In the genomic region with DNA sequence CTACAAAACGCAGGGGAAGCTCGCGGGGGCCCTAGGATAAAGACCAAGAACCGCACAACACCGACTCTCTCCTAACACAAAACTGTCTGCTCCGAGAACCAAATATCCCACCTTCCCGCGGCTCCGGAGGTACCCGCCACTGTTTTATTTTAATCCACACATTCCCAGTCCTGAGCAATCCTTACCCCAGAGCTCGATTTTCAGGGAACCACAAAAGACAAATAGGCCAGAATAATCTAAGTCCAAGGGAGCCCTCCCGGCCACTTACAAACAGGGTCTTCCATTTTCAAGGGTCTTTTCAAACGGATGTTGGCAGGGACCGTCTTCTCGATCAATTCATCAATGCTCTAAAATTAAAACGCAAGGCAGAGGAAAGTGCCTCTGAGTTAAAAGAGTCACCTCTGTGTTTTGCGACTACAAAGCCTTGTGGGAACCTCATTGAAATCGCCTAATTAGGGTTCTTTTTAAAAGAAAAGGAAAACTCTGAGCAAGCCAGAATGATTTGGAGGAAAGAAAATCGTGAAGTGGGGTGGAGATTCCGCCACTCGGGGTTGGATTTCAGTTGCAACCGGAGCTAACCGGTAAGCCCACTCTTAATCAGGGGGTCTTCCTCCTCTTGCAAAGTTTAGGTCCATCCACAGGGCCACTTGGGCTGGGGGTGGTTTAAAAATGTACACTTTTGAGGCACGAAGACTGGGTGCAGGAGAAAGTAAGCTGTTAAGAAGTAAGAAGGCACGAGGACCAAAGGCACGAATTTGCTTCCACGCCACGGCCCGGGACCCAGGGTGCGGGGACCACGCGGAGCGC, we compare ENCODE assay signal across 9 cellular contexts. TPM values are rescaled to one million over a fixed set of nuclear protein-coding genes. Genes with fewer than 3 reads are reported as not detected.
DNase-seq lines count a peak whose midpoint lies in the region; ATAC-seq and TF ChIP-seq lines count a peak whose summit lies in the region.
"Had no signal": no experiment of that assay in that cellular context is flagged by ENCODE, and none has a peak within 500 bp of the region (broad histone marks: within the 10 kb centered on the region; RNA-seq: fewer than 3 reads in every experiment).

No MANE protein-coding gene starts in this region.

- peaks cover 14% of the 10 kb centered on the region for H3K4me1 Mint-ChIP-seq in type B pancreatic cell (ENCODE audit: unreplicated experiment)

- no peak overlapping the region for H2AK5ac ChIP-seq in mesenchymal stem cell (ENCODE audit: low read length, severe bottlenecking)

- no peak overlapping the region for H3K23ac ChIP-seq in mesenchymal stem cell (ENCODE audit: low read length in 2 of 2)

- H3K4ac ChIP-seq in mesenchymal stem cell (ENCODE audit: low read depth in 1 of 2, low read length in 2 of 2), result no peak overlapping the region

- H3K9me3 ChIP-seq in heart left ventricle (no peaks in the 10 kb centered on the region), adipocyte (ENCODE audit: control insufficient read depth, low read length) (no peaks in the 10 kb centered on the region), mesenchymal stem cell (ENCODE audit: control insufficient read depth, low read length) (no peaks in the 10 kb centered on the region)
- H3K9me3 ChIP-seq: SJCRH30 had no signal

- no peak for DNase-seq in heart left ventricle
- no peak for DNase-seq in Right ventricle myocardium inferior (ENCODE audit: missing footprints)
- DNase-seq in adipocyte (ENCODE audit: low read depth), result peak; percentile 11
- DNase-seq in mesenchymal stem cell, result no peak
- no peak for DNase-seq in type B pancreatic cell (ENCODE audit: extremely low spot score, unreplicated experiment)
- no peak for DNase-seq in T1000 (lab: John Stamatoyannopoulos, UW)
- DNase-seq in DMS79 (lab: John Stamatoyannopoulos, UW), result no peak
- DNase-seq: SJCRH30 had no signal

- no peak for TF ChIP-seq POLR2A in heart left ventricle (IDR thresholded peaks at IDR 0.05)

- no peaks in the 10 kb centered on the region for H3K79me1 ChIP-seq in mesenchymal stem cell (replicated peaks; ENCODE audit: low read length, poor library complexity, severe bottlenecking)

- peak overlapping the region; percentile 8 for H3K27ac Mint-ChIP-seq in type B pancreatic cell

- no peaks in the 10 kb centered on the region for H3K36me3 Mint-ChIP-seq in type B pancreatic cell

- intact Hi-C loops in heart left ventricle (cut with DNase I) (no loop called here), Right ventricle myocardium inferior (cut with DNase I) (no loop called here)

- no peaks in the 10 kb centered on the region for H3K9me3 Mint-ChIP-seq in type B pancreatic cell

- no peak for ATAC-seq in heart left ventricle
- ATAC-seq in Right ventricle myocardium inferior, result no peak
- no peak for ATAC-seq in HG03196 (IDR thresholded peaks at IDR 0.05; ENCODE audit: unreplicated experiment)

- 2 to 6% (median 4%) methylated on average over 33 of the region's 33 CpGs for WGBS in heart left ventricle, 4 donors
- WGBS in mesenchymal stem cell, result 4% methylated on average over 33 of the region's 33 CpGs

- H3K9ac ChIP-seq in adipocyte (ENCODE audit: low read length) (no peak overlapping the region), mesenchymal stem cell (ENCODE audit: low read length) (no peak overlapping the region)

- no peaks in the 10 kb centered on the region for H3K36me3 ChIP-seq in heart left ventricle
- H3K36me3 ChIP-seq in adipocyte (ENCODE audit: control insufficient read depth, insufficient read depth, low read length, severe bottlenecking), result no peaks in the 10 kb centered on the region
- no peaks in the 10 kb centered on the region for H3K36me3 ChIP-seq in mesenchymal stem cell (ENCODE audit: control insufficient read depth in 1 of 2, insufficient read depth in 2 of 2, low read depth in 1 of 2, low read length in 2 of 2)
- H3K36me3 ChIP-seq: SJCRH30 had no signal

- peak overlapping the region; percentile 88 for H3K4me3 Mint-ChIP-seq in type B pancreatic cell

- H2BK12ac ChIP-seq in mesenchymal stem cell (ENCODE audit: low read length in 2 of 2), result no peak overlapping the region

- no peak overlapping the region for H4K91ac ChIP-seq in mesenchymal stem cell (ENCODE audit: low read length)

- H3K4me3 ChIP-seq in heart left ventricle, result peak overlapping the region; percentile 23 to 58 (median 46)
- H3K4me3 ChIP-seq in adipocyte (ENCODE audit: low read length), result no peak overlapping the region
- H3K4me3 ChIP-seq in mesenchymal stem cell (ENCODE audit: insufficient read depth in 1 of 2, low read depth in 1 of 2, low read length in 2 of 2), result peak overlapping the region in 1 of 2 experiments; percentile 65
- H3K4me3 ChIP-seq: SJCRH30 had no signal

- H3K18ac ChIP-seq in mesenchymal stem cell (ENCODE audit: low read depth in 1 of 2, low read length in 2 of 2), result no peak overlapping the region

- H2AFZ ChIP-seq in mesenchymal stem cell (ENCODE audit: low read depth, low read length), result no peak overlapping the region

- peaks cover 87% of the 10 kb centered on the region for H3K27me3 Mint-ChIP-seq in type B pancreatic cell

- H4K8ac ChIP-seq in mesenchymal stem cell (ENCODE audit: low read length), result no peak overlapping the region

- no peak overlapping the region for H2BK5ac ChIP-seq in mesenchymal stem cell (ENCODE audit: low read depth, low read length, poor library complexity, severe bottlenecking)

- TF ChIP-seq CTCF in heart left ventricle (IDR thresholded peaks at IDR 0.05) (no peak), type B pancreatic cell (conservative IDR thresholded peaks at IDR 0.05) (no peak)

- H3K4me1 ChIP-seq in heart left ventricle (peaks cover 0 to 22% (median 13%) of the 10 kb centered on the region in 12 donors), adipocyte (ENCODE audit: control insufficient read depth, insufficient read depth, low read length) (peaks cover 4% of the 10 kb centered on the region), mesenchymal stem cell (ENCODE audit: control insufficient read depth, insufficient read depth, low read depth, low read length) (peaks cover 13% of the 10 kb centered on the region)

- no peak overlapping the region for H2BK15ac ChIP-seq in mesenchymal stem cell (ENCODE audit: low read depth, poor library complexity, severe bottlenecking)

- H3K14ac ChIP-seq in mesenchymal stem cell (ENCODE audit: low read length in 2 of 2), result no peak overlapping the region

- no peak overlapping the region for H2BK120ac ChIP-seq in mesenchymal stem cell (ENCODE audit: low read depth, low read length)

- H3K4me2 ChIP-seq in mesenchymal stem cell (ENCODE audit: low read length, poor library complexity, severe bottlenecking), result peak overlapping the region; percentile 86

- H3K27ac ChIP-seq in heart left ventricle (no peak overlapping the region), mesenchymal stem cell (ENCODE audit: low read length, poor library complexity, severe bottlenecking) (no peak overlapping the region)
- H3K27ac ChIP-seq: SJCRH30 had no signal

- H3K27me3 ChIP-seq in heart left ventricle, result peaks cover 17 to 69% (median 45%) of the 10 kb centered on the region in 9 donors
- peaks cover 56% of the 10 kb centered on the region for H3K27me3 ChIP-seq in adipocyte (replicated peaks; ENCODE audit: control insufficient read depth, insufficient read depth, low read length)
- peaks cover 67 to 89% of the 10 kb centered on the region in 2 experiments for H3K27me3 ChIP-seq in mesenchymal stem cell (ENCODE audit: control insufficient read depth in 1 of 2, insufficient read depth in 1 of 2, low read length in 2 of 2)
- H3K27me3 ChIP-seq: SJCRH30 had no signal

RNA-seq across cellular contexts. Expression of gene GLDC, which starts 1.0 kb away (rescaled TPM):
- total RNA-seq in heart left ventricle (under 1 TPM in 1 of 9 donors, not detected in 8; 0.53 TPM), Right ventricle myocardium inferior (not detected), type B pancreatic cell (ENCODE audit: low replicate concordance) (4.9 and 11.8 TPM in 2 replicates)
- polyA plus RNA-seq in heart left ventricle, result under 1 TPM in 1 of 2 donors, not detected in 1; 0.26 TPM
- 0.28 TPM for polyA plus RNA-seq in mesenchymal stem cell (2013, experiment 1 of 2)
- 0.45 TPM for polyA plus RNA-seq in mesenchymal stem cell (2013, experiment 2 of 2)
- total RNA-seq: SJCRH30 had no signal
